ENCODE assay signal across 29 cellular contexts in genomic region chr12:80713419-80713818, GRCh38. TPM values are rescaled to one million over a fixed set of nuclear protein-coding genes. Genes with fewer than 3 reads are reported as not detected.
DNase-seq lines count a peak whose midpoint lies in the region; ATAC-seq and TF ChIP-seq lines count a peak whose summit lies in the region.
"Had no signal": no experiment of that assay in that cellular context is flagged by ENCODE, and none has a peak within 500 bp of the region (broad histone marks: within the 10 kb centered on the region; RNA-seq: fewer than 3 reads in every experiment).

No MANE protein-coding gene starts in this region.

- H3K79me1 ChIP-seq in mesendoderm (ENCODE audit: low read length): no peaks in the 10 kb centered on the region

- peaks cover 99% of the 10 kb centered on the region for H3K27me3 ChIP-seq in GM23338 (ENCODE audit: insufficient read depth)
- H3K27me3 ChIP-seq in adipocyte (replicated peaks; ENCODE audit: control insufficient read depth, insufficient read depth, low read length): peaks cover 60% of the 10 kb centered on the region
- H3K27me3 ChIP-seq in gastrocnemius medialis: peaks cover 0 to 4% (median 4%) of the 10 kb centered on the region in 3 donors
- peaks cover 2% of the 10 kb centered on the region for H3K27me3 ChIP-seq in mesendoderm (ENCODE audit: insufficient read depth, low read length, poor library complexity)

- H3K4me3 ChIP-seq in GM23338 (peak overlapping the region; percentile 50), adipocyte (ENCODE audit: low read length) (peak overlapping the region; percentile 74), gastrocnemius medialis (peak overlapping the region; percentile 37 to 56 (median 50)), mesendoderm (ENCODE audit: low read length) (no peak overlapping the region)
- H3K4me3 ChIP-seq: A549, GM23248 had no signal

- in situ Hi-C loops in gastrocnemius medialis (cut with MboI; ENCODE audit: low sequenced_read_pairs in 4 of 4): no loop called here

- ATAC-seq in GM23338 (no peak), gastrocnemius medialis (no peak), HG02885 (IDR thresholded peaks at IDR 0.05; ENCODE audit: poor library complexity, unreplicated experiment) (no peak), HG03460 (IDR thresholded peaks at IDR 0.05; ENCODE audit: unreplicated experiment) (no peak)
- ATAC-seq: A549; CD8-positive, alpha-beta T cell; naive thymus-derived CD4-positive, alpha-beta T cell; sciatic nerve had no signal

- H4K5ac ChIP-seq in mesendoderm (ENCODE audit: low read length): no peak overlapping the region

- H3K36me3 ChIP-seq in GM23338 (ENCODE audit: insufficient read depth) (no peaks in the 10 kb centered on the region), adipocyte (ENCODE audit: control insufficient read depth, insufficient read depth, low read length, severe bottlenecking) (no peaks in the 10 kb centered on the region), gastrocnemius medialis (peaks cover 0 to 13% of the 10 kb centered on the region in 2 donors), mesendoderm (ENCODE audit: control insufficient read depth, insufficient read depth, low read length) (no peaks in the 10 kb centered on the region)
- H3K36me3 ChIP-seq: tibial artery had no signal

- H3K56ac ChIP-seq in mesendoderm (ENCODE audit: low read length): no peak overlapping the region

- DNase-seq in GM23338 (ENCODE audit: low spot score) (no peak), adipocyte (ENCODE audit: low read depth) (no peak), mesothelial cell of epicardium (ENCODE audit: low spot score in 2 of 2, unreplicated experiment in 2 of 2) (no peak), gastrocnemius medialis (no peak), NCI-H1694 (lab: John Stamatoyannopoulos, UW) (no peak), mesendoderm (no peak)
- DNase-seq: activated B cell treated with CpG ODN at 0.5 μM for 24 hours; activated CD4-positive, alpha-beta T cell treated with anti-CD3 and anti-CD28 coated beads, Interleukin-2, amount 50 U/mL, for 4 hours; activated naive CD4-positive, alpha-beta T cell treated with anti-CD3 and anti-CD28 coated beads for 36 hours; amygdala; CD8-positive, alpha-beta T cell; DMS 273 treated with DMSO at 0.1 percent for 48 hours; effector CD8-positive, alpha-beta T cell; erythroblast; GM23248; immature natural killer cell; naive thymus-derived CD4-positive, alpha-beta T cell; NCI-H1105 treated with DMSO at 0.1 percent for 48 hours; NCI-H2029 treated with DMSO at 0.1 percent for 48 hours; SW 1271; T-helper 9 cell; tibial artery had no signal

- no peak overlapping the region for H3K23ac ChIP-seq in mesendoderm (ENCODE audit: low read length)

- H3K9me3 ChIP-seq in adipocyte (ENCODE audit: control insufficient read depth, low read length) (no peaks in the 10 kb centered on the region), gastrocnemius medialis (no peaks in the 10 kb centered on the region)
- H3K9me3 ChIP-seq: A549, tibial artery had no signal

- no peak for TF ChIP-seq POLR2A in gastrocnemius medialis (IDR thresholded peaks at IDR 0.05)

- no peak overlapping the region for H2BK120ac ChIP-seq in mesendoderm (ENCODE audit: low read depth, low read length)

- H3K9ac ChIP-seq in adipocyte (ENCODE audit: low read length): no peak overlapping the region
- no peak overlapping the region for H3K9ac ChIP-seq in mesendoderm (ENCODE audit: low read length)
- H3K9ac ChIP-seq: GM23248 had no signal

- peaks cover 12% of the 10 kb centered on the region; the same call in 1 of the 2 replicates for H3F3A ChIP-seq in GM23338 (replicated peaks; ENCODE audit: low read depth)

- no peaks in the 10 kb centered on the region for H3K9me2 ChIP-seq in GM23338 (ENCODE audit: insufficient read depth)

- intact Hi-C loops in gastrocnemius medialis (cut with DNase I; ENCODE audit: low total_unique reads): loop anchor here (5.0 kb wide), 1 partner anchor 49 kb away; no protein-coding TSS in a partner anchor

- H3K9me3 Mint-ChIP-seq in GM23338 (no peaks in the 10 kb centered on the region), mesothelial cell of epicardium (no peaks in the 10 kb centered on the region)
- H3K9me3 Mint-ChIP-seq: activated B cell treated with CpG ODN at 0.5 μM for 24 hours; activated naive CD4-positive, alpha-beta T cell treated with anti-CD3 and anti-CD28 coated beads for 36 hours; stimulated activated naive CD8-positive, alpha-beta T cell treated with anti-CD3 and anti-CD28 coated beads, Interleukin-15, Interleukin-2, amounts not matched to agents 100 ng/mL and 50 ng/mL, for 24 hours had no signal

- no peaks in the 10 kb centered on the region for H3K79me2 ChIP-seq in GM23338 (replicated peaks; ENCODE audit: insufficient read depth)
- no peaks in the 10 kb centered on the region for H3K79me2 ChIP-seq in mesendoderm (ENCODE audit: control insufficient read depth, insufficient read depth, low read length)

- WGBS in mesendoderm (ENCODE audit: extremely low coverage, insufficient coverage, low lambda C conversion rate): no CpG with 5 or more reads among the region's 4 CpGs

- H3K27ac Mint-ChIP-seq in GM23338 (no peak overlapping the region), mesothelial cell of epicardium (no peak overlapping the region)
- H3K27ac Mint-ChIP-seq: activated B cell treated with CpG ODN at 0.5 μM for 24 hours; activated naive CD4-positive, alpha-beta T cell treated with anti-CD3 and anti-CD28 coated beads for 36 hours; CD8-positive, alpha-beta T cell; IgD-negative memory B cell; immature natural killer cell; naive thymus-derived CD4-positive, alpha-beta T cell; stimulated activated naive CD8-positive, alpha-beta T cell treated with anti-CD3 and anti-CD28 coated beads, Interleukin-15, Interleukin-2, amounts not matched to agents 100 ng/mL and 50 ng/mL, for 24 hours had no signal

- no peak overlapping the region for H3K27ac ChIP-seq in GM23338 (ENCODE audit: low read depth)
- H3K27ac ChIP-seq in gastrocnemius medialis: peak overlapping the region; percentile 77 to 92 (median 86)
- H3K27ac ChIP-seq in mesendoderm (ENCODE audit: low read depth, low read length): no peak overlapping the region
- H3K27ac ChIP-seq: A549, GM23248, tibial artery had no signal

- H2AFZ ChIP-seq in GM23338: no peak overlapping the region
- H2AFZ ChIP-seq: GM23248 had no signal

- H3K27me3 Mint-ChIP-seq in GM23338 (ENCODE audit: insufficient read depth, low read depth, poor library complexity): peaks cover 63% of the 10 kb centered on the region
- H3K27me3 Mint-ChIP-seq in mesothelial cell of epicardium (ENCODE audit: low read depth): peaks cover 76% of the 10 kb centered on the region

- H3K4ac ChIP-seq in mesendoderm (ENCODE audit: low read depth, low read length): no peak overlapping the region

- H4K8ac ChIP-seq in mesendoderm (ENCODE audit: low read depth, low read length): no peak overlapping the region

- no peak overlapping the region for H2BK15ac ChIP-seq in mesendoderm (replicated peaks; ENCODE audit: low read depth)

- H4K20me1 ChIP-seq in GM23338 (replicated peaks; ENCODE audit: insufficient read depth): peaks cover 5% of the 10 kb centered on the region; the same call in 1 of the 2 replicates

- H3K18ac ChIP-seq in mesendoderm (ENCODE audit: low read length): no peak overlapping the region

- no peak overlapping the region for H2AK5ac ChIP-seq in mesendoderm (ENCODE audit: low read length)

- peaks cover 76% of the 10 kb centered on the region for H3K4me1 ChIP-seq in GM23338 (ENCODE audit: insufficient read depth)
- peaks cover 10% of the 10 kb centered on the region for H3K4me1 ChIP-seq in adipocyte (ENCODE audit: control insufficient read depth, insufficient read depth, low read length)
- peaks cover 4 to 10% of the 10 kb centered on the region in 2 donors for H3K4me1 ChIP-seq in gastrocnemius medialis
- peaks cover 5% of the 10 kb centered on the region for H3K4me1 ChIP-seq in mesendoderm (ENCODE audit: control insufficient read depth, low read depth, low read length)
- H3K4me1 ChIP-seq: A549, tibial artery had no signal

- H3K4me1 Mint-ChIP-seq in GM23338 (peaks cover 66% of the 10 kb centered on the region), mesothelial cell of epicardium (peaks cover 23% of the 10 kb centered on the region)
- H3K4me1 Mint-ChIP-seq: IgD-negative memory B cell, immature natural killer cell had no signal

- TF ChIP-seq CTCF in GM23338 (conservative IDR thresholded peaks at IDR 0.05; ENCODE audit: low read depth in 2 of 2) (no peak), mesothelial cell of epicardium (IDR thresholded peaks at IDR 0.05; ENCODE audit: unreplicated experiment) (no peak), gastrocnemius medialis (IDR thresholded peaks at IDR 0.05 in 4 of 5, conservative IDR thresholded peaks at IDR 0.05 in 1 of 5) (no peak)

- H3K4me3 Mint-ChIP-seq in GM23338 (peak overlapping the region; percentile 74), mesothelial cell of epicardium (peak overlapping the region; percentile 65)
- H3K4me3 Mint-ChIP-seq: activated B cell treated with CpG ODN at 0.5 μM for 24 hours; activated naive CD4-positive, alpha-beta T cell treated with anti-CD3 and anti-CD28 coated beads for 36 hours; CD8-positive, alpha-beta T cell; IgD-negative memory B cell; immature natural killer cell; naive thymus-derived CD4-positive, alpha-beta T cell; stimulated activated naive CD8-positive, alpha-beta T cell treated with anti-CD3 and anti-CD28 coated beads, Interleukin-15, Interleukin-2, amounts not matched to agents 100 ng/mL and 50 ng/mL, for 24 hours had no signal

- H3K36me3 Mint-ChIP-seq in GM23338 (ENCODE audit: low read depth): no peaks in the 10 kb centered on the region
- H3K36me3 Mint-ChIP-seq in mesothelial cell of epicardium: no peaks in the 10 kb centered on the region
- H3K36me3 Mint-ChIP-seq: CD8-positive, alpha-beta T cell; IgD-negative memory B cell had no signal

- peak overlapping the region; percentile 78 for H3K4me2 ChIP-seq in GM23338
- H3K4me2 ChIP-seq in mesendoderm (ENCODE audit: low read length): no peak overlapping the region
- H3K4me2 ChIP-seq: A549 had no signal

- H2BK5ac ChIP-seq in mesendoderm (ENCODE audit: low read length): no peak overlapping the region

TF ChIP-seq in GM23338, 12 proteins besides CTCF, POLR2A, EP300 and RAD21 (continues in another document):
- TF ChIP-seq JUNB (IDR thresholded peaks at IDR 0.05; ENCODE audit: unreplicated experiment) (no peak), EZH2phosphoT487 (IDR thresholded peaks at IDR 0.05; ENCODE audit: unreplicated experiment) (no peak)

RNA-seq across cellular contexts. Expression of gene MYF5, which starts 3.3 kb away (rescaled TPM):
- not detected in 2 replicates for total RNA-seq in GM23338 (2014; rRNA removed; shearing (Covaris generic))
- polyA plus RNA-seq in GM23338 (2016; fragmentation: Nextera tagmentation; extraction: Ambion mirVana): not detected in 2 replicates
- total RNA-seq in mesothelial cell of epicardium (not detected in 3 replicates), gastrocnemius medialis (1 to 10 TPM; 1.7 to 9.3 (median 5.6) TPM)
- polyA plus RNA-seq in mesendoderm (2013, experiment 1 of 2): 0.04 TPM
- 0.08 TPM for polyA plus RNA-seq in mesendoderm (2013, experiment 2 of 2)
- total RNA-seq: activated B cell treated with CpG ODN at 0.5 μM for 24 hours; activated naive CD4-positive, alpha-beta T cell treated with anti-CD3 and anti-CD28 coated beads for 36 hours; CD8-positive, alpha-beta T cell; GM23248; mesenteric fat pad; naive thymus-derived CD4-positive, alpha-beta T cell; sciatic nerve had no signal
- polyA plus RNA-seq: A549; GM23248; IgD-negative memory B cell; immature natural killer cell; naive thymus-derived CD4-positive, alpha-beta T cell had no signal

RNA-seq across cellular contexts. Expression of gene MYF6, which starts 6.0 kb away (rescaled TPM):
- total RNA-seq in GM23338 (2014; rRNA removed; shearing (Covaris generic)): not detected in 2 replicates
- polyA plus RNA-seq in GM23338 (2016; fragmentation: Nextera tagmentation; extraction: Ambion mirVana): not detected in 2 replicates
- total RNA-seq in mesothelial cell of epicardium: 0.16 to 0.22 TPM (median 0.20 TPM) in 3 replicates
- 1,000 to 10,000 TPM in 2 of 4 donors, 100 to 1,000 TPM in 2; 335 to 1,770 (median 962) TPM for total RNA-seq in gastrocnemius medialis
- 0.08 TPM for polyA plus RNA-seq in mesendoderm (2013, experiment 1 of 2)
- polyA plus RNA-seq in mesendoderm (2013, experiment 2 of 2): 0.07 TPM
- total RNA-seq: activated B cell treated with CpG ODN at 0.5 μM for 24 hours; activated naive CD4-positive, alpha-beta T cell treated with anti-CD3 and anti-CD28 coated beads for 36 hours; CD8-positive, alpha-beta T cell; GM23248; mesenteric fat pad; naive thymus-derived CD4-positive, alpha-beta T cell; sciatic nerve had no signal
- polyA plus RNA-seq: A549; GM23248; IgD-negative memory B cell; immature natural killer cell; naive thymus-derived CD4-positive, alpha-beta T cell had no signal

Comparison
In these comparisons a context has a peak if more than half of its experiments do, and no peak if none do; other contexts are left out.
1. H3K27ac ChIP-seq: peak in gastrocnemius medialis (4 of 4); none in GM23338 (single experiment) and mesendoderm (single experiment).
2. RNA of gene MYF6, which starts 6.0 kb away (total RNA-seq): 335 to 1,770 TPM in gastrocnemius medialis; 0.16 to 0.22 TPM in mesothelial cell of epicardium and not detected in GM23338; every median in the first group is over 100 times any median in the second.